10 cellular contexts compared by ENCODE assay signal in the genomic region with DNA sequence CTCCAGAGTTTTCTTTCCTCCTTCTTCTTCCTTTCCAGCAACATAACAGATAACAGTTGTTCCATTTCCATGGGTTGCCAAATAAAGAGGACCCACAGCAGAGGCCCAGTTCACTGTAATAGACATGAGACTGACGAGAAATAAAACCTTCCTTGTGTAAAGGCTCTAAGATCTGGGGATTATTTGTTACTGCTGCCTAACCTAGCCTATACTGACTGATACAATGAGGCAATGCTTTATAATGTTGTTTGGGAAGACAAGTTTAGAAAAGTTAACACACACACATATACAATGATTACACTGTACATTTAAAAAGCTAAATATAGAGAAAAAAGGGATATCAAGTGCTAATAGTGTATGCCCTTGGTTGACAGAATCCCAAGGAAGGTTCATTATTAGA.
"Had no signal": no experiment of that assay in that cellular context is flagged by ENCODE, and none has a peak within 500 bp of the region (broad histone marks: within the 10 kb centered on the region; RNA-seq: fewer than 3 reads in every experiment).

No MANE protein-coding gene starts in this region.

- H3K36me3 ChIP-seq: HAP-1 had no signal

- DNase-seq: GM23248, GOT3, H7, H9, HCEC 1CT, HFFc6 had no signal

- H3K27ac Mint-ChIP-seq: H9, HFFc6 had no signal

- ATAC-seq: HCT116 had no signal

- H2AFZ ChIP-seq: GM23248 had no signal

- FAIRE-seq: H1, H54 had no signal

- H3K4me3 Mint-ChIP-seq: H9, HFFc6 had no signal

- H3K27ac ChIP-seq: GM23248 had no signal

- H3K9me3 ChIP-seq: HAP-1 had no signal

- H3K4me1 ChIP-seq: HAP-1 had no signal

- H3K9ac ChIP-seq: GM23248 had no signal

- H3K4me3 ChIP-seq: GM23248, HAP-1 had no signal
